Comparison of ENCODE assay signal across 19 cellular contexts in the genomic region with DNA sequence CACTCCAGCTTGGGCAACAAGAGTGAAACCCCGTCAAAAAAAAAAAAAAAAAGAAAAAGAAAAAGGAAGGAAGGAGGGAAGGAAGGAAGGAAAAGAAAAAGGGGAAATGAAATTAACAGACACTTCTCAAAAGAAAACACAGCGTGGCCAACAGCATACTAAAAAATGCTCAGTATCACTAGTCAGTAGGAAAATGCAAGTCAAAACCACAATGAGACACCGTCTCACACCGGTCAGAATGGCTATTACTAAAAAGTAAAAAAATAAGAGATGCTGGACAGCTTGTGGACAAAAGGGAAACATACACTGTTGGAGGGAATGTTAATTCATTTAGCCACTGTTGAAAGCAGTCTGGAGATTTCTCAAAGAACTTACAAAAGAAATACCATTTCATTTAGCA.
"Had no signal": no experiment of that assay in that cellular context is flagged by ENCODE, and none has a peak within 500 bp of the region (broad histone marks: within the 10 kb centered on the region; RNA-seq: fewer than 3 reads in every experiment).

No MANE protein-coding gene starts in this region.

- FAIRE-seq: kidney had no signal

- H3K36me3 ChIP-seq: ascending aorta, gastrocnemius medialis, heart left ventricle, thoracic aorta, upper lobe of right lung had no signal

- DNase-seq: activated CD4-positive, alpha-beta T cell treated with anti-CD3 and anti-CD28 coated beads for 36 hours; activated CD4-positive, alpha-beta T cell treated with anti-CD3 and anti-CD28 coated beads, Interleukin-2, amount 50 U/mL, for 48 hours; activated gamma-delta T cell; cortex of kidney; effector CD8-positive, alpha-beta T cell; gastrocnemius medialis; heart left ventricle; kidney; mammary epithelial cell; nephron progenitor cell; stimulated activated naive B cell treated with anti-CD40 and anti-IgM and Interleukin-4, amounts not matched to agents 10 μg/mL and 1 μg/mL and 100 μg/mL, for 72 hours; upper lobe of right lung had no signal

- H3K27me3 ChIP-seq: ascending aorta, gastrocnemius medialis, heart left ventricle, upper lobe of right lung had no signal

- H3K4me3 ChIP-seq: ascending aorta, gastrocnemius medialis, heart left ventricle, thoracic aorta, upper lobe of right lung had no signal

- H3K36me3 Mint-ChIP-seq: activated naive CD4-positive, alpha-beta T cell treated with anti-CD3 and anti-CD28 coated beads, Interleukin-2, amount 50 U/mL, for 24 hours; stimulated activated naive B cell treated with anti-CD40 and anti-IgM and Interleukin-4, amounts not matched to agents 10 μg/mL and 1 μg/mL and 100 μg/mL, for 72 hours; WTC11 had no signal

- H3K9me3 ChIP-seq: ascending aorta, gastrocnemius medialis, heart left ventricle, thoracic aorta, upper lobe of right lung had no signal

- H3K4me1 Mint-ChIP-seq: activated CD4-positive, alpha-beta T cell treated with anti-CD3 and anti-CD28 coated beads for 36 hours; activated naive CD4-positive, alpha-beta T cell treated with anti-CD3 and anti-CD28 coated beads, Interleukin-2, amount 50 U/mL, for 24 hours; nephron progenitor cell; stimulated activated naive B cell treated with anti-CD40 and anti-IgM and Interleukin-4, amounts not matched to agents 10 μg/mL and 1 μg/mL and 100 μg/mL, for 72 hours; WTC11 had no signal

- H3K27ac ChIP-seq: ascending aorta, gastrocnemius medialis, heart left ventricle, thoracic aorta, upper lobe of right lung had no signal

- H3K27ac Mint-ChIP-seq: activated CD4-positive, alpha-beta T cell treated with anti-CD3 and anti-CD28 coated beads for 36 hours; activated naive CD4-positive, alpha-beta T cell treated with anti-CD3 and anti-CD28 coated beads, Interleukin-2, amount 50 U/mL, for 24 hours; nephron progenitor cell; progenitor cell of endocrine pancreas; stimulated activated naive B cell treated with anti-CD40 and anti-IgM and Interleukin-4, amounts not matched to agents 10 μg/mL and 1 μg/mL and 100 μg/mL, for 72 hours; WTC11 had no signal

- H3K4me1 ChIP-seq: ascending aorta, gastrocnemius medialis, heart left ventricle, upper lobe of right lung had no signal

- H3K4me3 Mint-ChIP-seq: activated CD4-positive, alpha-beta T cell treated with anti-CD3 and anti-CD28 coated beads for 36 hours; activated naive CD4-positive, alpha-beta T cell treated with anti-CD3 and anti-CD28 coated beads, Interleukin-2, amount 50 U/mL, for 24 hours; nephron progenitor cell; stimulated activated naive B cell treated with anti-CD40 and anti-IgM and Interleukin-4, amounts not matched to agents 10 μg/mL and 1 μg/mL and 100 μg/mL, for 72 hours; WTC11 had no signal

- H3K27me3 Mint-ChIP-seq: activated CD4-positive, alpha-beta T cell treated with anti-CD3 and anti-CD28 coated beads for 36 hours; activated naive CD4-positive, alpha-beta T cell treated with anti-CD3 and anti-CD28 coated beads, Interleukin-2, amount 50 U/mL, for 24 hours; progenitor cell of endocrine pancreas; stimulated activated naive B cell treated with anti-CD40 and anti-IgM and Interleukin-4, amounts not matched to agents 10 μg/mL and 1 μg/mL and 100 μg/mL, for 72 hours had no signal

- H3K9me3 Mint-ChIP-seq: activated naive CD4-positive, alpha-beta T cell treated with anti-CD3 and anti-CD28 coated beads, Interleukin-2, amount 50 U/mL, for 24 hours; nephron progenitor cell; WTC11 had no signal

- ATAC-seq: activated CD4-positive, alpha-beta T cell treated with anti-CD3 and anti-CD28 coated beads for 36 hours; esophagus mucosa; gastrocnemius medialis; heart left ventricle; left lobe of liver; stimulated activated naive B cell treated with anti-CD40 and anti-IgM and Interleukin-4, amounts not matched to agents 10 μg/mL and 1 μg/mL and 100 μg/mL, for 72 hours; upper lobe of right lung; WTC11 had no signal
